In genomic region chr10:96417432-96417831, GRCh38 we compare ENCODE assay signal across 15 cellular contexts. TPM values are rescaled to one million over a fixed set of nuclear protein-coding genes. Genes with fewer than 3 reads are reported as not detected.
A peak's percentile ranks its signal among the peaks of the same experiment; 100 is the strongest.
DNase-seq lines count a peak whose midpoint lies in the region; ATAC-seq and TF ChIP-seq lines count a peak whose summit lies in the region.
"Had no signal": no experiment of that assay in that cellular context is flagged by ENCODE, and none has a peak within 500 bp of the region (broad histone marks: within the 10 kb centered on the region; RNA-seq: fewer than 3 reads in every experiment).

No MANE protein-coding gene starts in this region.

- H3K36me3 ChIP-seq in hepatocyte (replicated peaks; ENCODE audit: insufficient read depth, low read depth), result no peaks in the 10 kb centered on the region
- H3K36me3 ChIP-seq in upper lobe of right lung, result no peaks in the 10 kb centered on the region

- H3K9me3 ChIP-seq in hepatocyte (ENCODE audit: low read depth) (no peaks in the 10 kb centered on the region), upper lobe of right lung (no peaks in the 10 kb centered on the region)

- intact Hi-C loops in Right ventricle myocardium inferior (cut with DNase I) (no loop called here), cardiac septum (cut with DNase I) (no loop called here), upper lobe of right lung (cut with DNase I) (no loop called here)

- H3K9me2 ChIP-seq in hepatocyte (replicated peaks; ENCODE audit: insufficient read depth), result no peaks in the 10 kb centered on the region

- no peak overlapping the region for H2AFZ ChIP-seq in hepatocyte

- H3K79me2 ChIP-seq in hepatocyte, result no peaks in the 10 kb centered on the region

- H3K4me1 ChIP-seq in hepatocyte (ENCODE audit: insufficient read depth) (peaks cover 22% of the 10 kb centered on the region), upper lobe of right lung (peaks cover 3% of the 10 kb centered on the region)

- H3K27ac ChIP-seq in hepatocyte (peak overlapping the region; percentile 61), upper lobe of right lung (no peak overlapping the region)

- H3K4me2 ChIP-seq in hepatocyte, result no peak overlapping the region

- TF ChIP-seq CTCF in hepatocyte (IDR thresholded peaks at IDR 0.05; ENCODE audit: poor library complexity) (no peak), upper lobe of right lung (IDR thresholded peaks at IDR 0.05) (no peak)

- H3K4me3 ChIP-seq in hepatocyte, result no peak overlapping the region
- no peak overlapping the region for H3K4me3 ChIP-seq in upper lobe of right lung

- H3K27me3 ChIP-seq in hepatocyte (peaks cover 7% of the 10 kb centered on the region), upper lobe of right lung (peaks cover 5% of the 10 kb centered on the region)

- 84% methylated on average over 3 of the region's 3 CpGs for WGBS in hepatocyte (ENCODE audit: low lambda C conversion rate, missing lambda C conversion rate)

- DNase-seq in Right ventricle myocardium inferior (ENCODE audit: missing footprints), result no peak
- DNase-seq in cardiac septum (ENCODE audit: low spot score), result no peak
- DNase-seq in SK-N-DZ (ENCODE audit: low spot score), result peak; percentile 18
- DNase-seq in hepatocyte (ENCODE audit: low spot score), result peak; percentile 52
- DNase-seq in upper lobe of right lung, result no peak
- DNase-seq in NCI-H187 (lab: John Stamatoyannopoulos, UW), result no peak
- DNase-seq in activated CD4-positive, alpha-beta T cell treated with anti-CD3 and anti-CD28 coated beads, Interleukin-2, amount 50 U/mL, for 1 hour, result no peak
- DNase-seq: activated CD8-positive, alpha-beta T cell treated with anti-CD3 and anti-CD28 coated beads, Interleukin-2, amount 10 ng/mL, durations not matched to agents 7 days and 5 days; activated naive CD4-positive, alpha-beta T cell treated with anti-CD3 and anti-CD28 coated beads, Interleukin-2, amount 10 ng/mL, durations not matched to agents 7 days and 5 days; Kasumi-1; NCI-H345 had no signal

- no peaks in the 10 kb centered on the region for H4K20me1 ChIP-seq in hepatocyte (ENCODE audit: insufficient read depth, poor library complexity, severe bottlenecking)

- ATAC-seq in Right ventricle myocardium inferior, result peak; percentile 15
- peak; percentile 25 for ATAC-seq in upper lobe of right lung
- no peak for ATAC-seq in GM19467 (IDR thresholded peaks at IDR 0.05; ENCODE audit: unreplicated experiment)
- ATAC-seq: activated CD8-positive, alpha-beta T cell treated with anti-CD3 and anti-CD28 coated beads, Interleukin-2, amount 10 ng/mL, durations not matched to agents 7 days and 5 days had no signal

RNA-seq across cellular contexts. Expression of gene OPALIN, which starts 58.6 kb away (rescaled TPM):
- total RNA-seq in Right ventricle myocardium inferior (not detected), cardiac septum (not detected), hepatocyte (not detected in 2 replicates), upper lobe of right lung (not detected)
- not detected in 2 replicates for polyA plus RNA-seq in SK-N-DZ (2014; cell fraction: cytosol; rRNA removed)
- polyA plus RNA-seq in SK-N-DZ (2014; cell fraction: nucleus; rRNA removed), result not detected in 2 replicates
- polyA plus RNA-seq in hepatocyte, result not detected in 2 replicates
- total RNA-seq: activated CD8-positive, alpha-beta T cell treated with anti-CD3 and anti-CD28 coated beads, Interleukin-2, amount 10 ng/mL, durations not matched to agents 7 days and 5 days; fibroblast of villous mesenchyme; liver; progenitor cell of endocrine pancreas had no signal
- polyA plus RNA-seq: liver had no signal

Comparison
In these comparisons a context has a peak if more than half of its experiments do, and no peak if none do; other contexts are left out.
1. DNase-seq: peak in SK-N-DZ (single experiment) and hepatocyte (single experiment); none in Right ventricle myocardium inferior (single experiment), cardiac septum (single experiment), upper lobe of right lung (single experiment), NCI-H187 (0 of 2) and activated CD4-positive, alpha-beta T cell treated with anti-CD3 and anti-CD28 coated beads, Interleukin-2, amount 50 U/mL, for 1 hour (single experiment).